In genomic region chr3:195153653-195154052, GRCh38 we compare ENCODE assay signal across 14 cellular contexts.
DNase-seq lines count a peak whose midpoint lies in the region; ATAC-seq, FAIRE-seq and TF ChIP-seq lines count a peak whose summit lies in the region.
"Had no signal": no experiment of that assay in that cellular context is flagged by ENCODE, and none has a peak within 500 bp of the region (broad histone marks: within the 10 kb centered on the region; RNA-seq: fewer than 3 reads in every experiment).

No MANE protein-coding gene starts in this region.

- peaks cover 79% of the 10 kb centered on the region for H3K4me1 Mint-ChIP-seq in GM23338
- H3K4me1 Mint-ChIP-seq in activated T-helper 17 cell treated with anti-CD3 and anti-CD28 coated beads, Interleukin-2, amount 50 U/mL, for 72 hours, result peaks cover 13% of the 10 kb centered on the region
- H3K4me1 Mint-ChIP-seq in stimulated activated effector memory CD8-positive, alpha-beta T cell treated with anti-CD3 and anti-CD28 coated beads, Interleukin-12 subunit alpha, Interleukin-12 subunit beta, amount 100 ng/mL, for 72 hours, result peaks cover 25% of the 10 kb centered on the region

- DNase-seq in GM23338 (ENCODE audit: low spot score) (no peak), HepG2 (ENCODE audit: low spot score) (no peak), H4 (ENCODE audit: low spot score) (no peak)
- no peak for DNase-seq in stimulated activated effector memory CD8-positive, alpha-beta T cell treated with anti-CD3 and anti-CD28 coated beads, Interleukin-12 subunit alpha, Interleukin-12 subunit beta, amount 100 ng/mL, for 72 hours (ENCODE audit: low spot score in 2 of 2)
- no peak for DNase-seq in stimulated activated CD4-positive, alpha-beta T cell treated with anti-CD3 and anti-CD28 coated beads, Interleukin-4, amount 100 ng/mL, for 1 hour
- DNase-seq: activated CD4-positive, alpha-beta memory T cell treated with anti-CD3 and anti-CD28 coated beads for 36 hours; activated naive CD4-positive, alpha-beta T cell treated with anti-CD3 and anti-CD28 coated beads, Interleukin-2, amount 50 U/mL, for 16 hours; COR-L47; naive thymus-derived CD8-positive, alpha-beta T cell; NCI-H1105; stimulated activated CD4-positive, alpha-beta T cell treated with anti-CD3 and anti-CD28 coated beads, Interleukin-1b, Interleukin-23, amount 100 ng/mL, for 48 hours had no signal

- 0 out of 3 replicates have a peak overlapping the region, but pooled peaks have one; percentile 47 for H3K4me3 Mint-ChIP-seq in GM23338
- no peak overlapping the region for H3K4me3 Mint-ChIP-seq in activated T-helper 17 cell treated with anti-CD3 and anti-CD28 coated beads, Interleukin-2, amount 50 U/mL, for 72 hours
- no peak overlapping the region for H3K4me3 Mint-ChIP-seq in stimulated activated effector memory CD8-positive, alpha-beta T cell treated with anti-CD3 and anti-CD28 coated beads, Interleukin-12 subunit alpha, Interleukin-12 subunit beta, amount 100 ng/mL, for 72 hours
- H3K4me3 Mint-ChIP-seq: activated CD4-positive, alpha-beta memory T cell treated with anti-CD3 and anti-CD28 coated beads for 36 hours had no signal

- H3K27ac Mint-ChIP-seq in GM23338, result peak overlapping the region; percentile 72; the same call in 1 of the 2 replicates
- peak overlapping the region; percentile 17 for H3K27ac Mint-ChIP-seq in activated T-helper 17 cell treated with anti-CD3 and anti-CD28 coated beads, Interleukin-2, amount 50 U/mL, for 72 hours
- H3K27ac Mint-ChIP-seq in stimulated activated effector memory CD8-positive, alpha-beta T cell treated with anti-CD3 and anti-CD28 coated beads, Interleukin-12 subunit alpha, Interleukin-12 subunit beta, amount 100 ng/mL, for 72 hours, result peak overlapping the region; percentile 74
- H3K27ac Mint-ChIP-seq: activated CD4-positive, alpha-beta memory T cell treated with anti-CD3 and anti-CD28 coated beads for 36 hours had no signal

- no peaks in the 10 kb centered on the region for H3K9me3 ChIP-seq in HepG2 (ENCODE audit: low read length)

- H3K27ac ChIP-seq in GM23338 (ENCODE audit: low read depth) (no peak overlapping the region), HepG2 (ENCODE audit: extremely low read length, insufficient read depth, low read length) (peak overlapping the region; percentile 82)

- H3K9me3 Mint-ChIP-seq in GM23338, result no peaks in the 10 kb centered on the region
- no peaks in the 10 kb centered on the region for H3K9me3 Mint-ChIP-seq in activated T-helper 17 cell treated with anti-CD3 and anti-CD28 coated beads, Interleukin-2, amount 50 U/mL, for 72 hours
- H3K9me3 Mint-ChIP-seq in stimulated activated effector memory CD8-positive, alpha-beta T cell treated with anti-CD3 and anti-CD28 coated beads, Interleukin-12 subunit alpha, Interleukin-12 subunit beta, amount 100 ng/mL, for 72 hours, result no peaks in the 10 kb centered on the region
- H3K9me3 Mint-ChIP-seq: activated CD4-positive, alpha-beta memory T cell treated with anti-CD3 and anti-CD28 coated beads for 36 hours; naive thymus-derived CD8-positive, alpha-beta T cell had no signal

- in situ Hi-C loops in HepG2 (cut with HindIII; ENCODE audit: extremely low pct_ligation_motif_present, low pct_unique_long_range_greater_than_20kb), result no loop called here

- WGBS in HepG2 (ENCODE audit: low lambda C conversion rate), result 93% methylated on average over 8 of the region's 8 CpGs

- H3K4me2 ChIP-seq in GM23338, result peak overlapping the region; percentile 68
- H3K4me2 ChIP-seq in HepG2 (ENCODE audit: low read depth, low read length), result no peak overlapping the region

- H3K4me1 ChIP-seq in GM23338 (ENCODE audit: insufficient read depth), result peaks cover 68% of the 10 kb centered on the region
- peaks cover 74% of the 10 kb centered on the region for H3K4me1 ChIP-seq in HepG2 (ENCODE audit: insufficient read depth, low read length)

- ATAC-seq in GM23338 (no peak), HepG2 (no peak), GM21529 (IDR thresholded peaks at IDR 0.05; ENCODE audit: unreplicated experiment) (no peak), GM18520 (IDR thresholded peaks at IDR 0.05; ENCODE audit: unreplicated experiment) (no peak)
- ATAC-seq in activated T-helper 17 cell treated with anti-CD3 and anti-CD28 coated beads, Interleukin-2, amount 50 U/mL, for 72 hours (replicated peaks), result no peak
- ATAC-seq in stimulated activated effector memory CD8-positive, alpha-beta T cell treated with anti-CD3 and anti-CD28 coated beads, Interleukin-12 subunit alpha, Interleukin-12 subunit beta, amount 100 ng/mL, for 72 hours, result no peak
- ATAC-seq: naive thymus-derived CD8-positive, alpha-beta T cell had no signal

- no peak for TF ChIP-seq CTCF in GM23338 (conservative IDR thresholded peaks at IDR 0.05; ENCODE audit: low read depth in 2 of 2)
- TF ChIP-seq CTCF in HepG2 (CRISPR knock-in tag; IDR thresholded peaks at IDR 0.05), result no peak

- H3K9ac ChIP-seq in HepG2 (ENCODE audit: insufficient read depth, low read depth, low read length), result no peak overlapping the region

- H3F3A ChIP-seq in GM23338 (replicated peaks; ENCODE audit: low read depth), result no peaks in the 10 kb centered on the region; the same call in 1 of the 2 replicates

- TF ChIP-seq RAD21 in HepG2 (CRISPR knock-in tag; IDR thresholded peaks at IDR 0.05), result no peak

- no peaks in the 10 kb centered on the region for H3K36me3 ChIP-seq in GM23338 (ENCODE audit: insufficient read depth)
- 0 out of 5 replicates have a peak, but pooled peaks cover 2 to 8% of the 10 kb centered on the region in 2 experiments for H3K36me3 ChIP-seq in HepG2 (replicated peaks in 1 of 2; ENCODE audit: control insufficient read depth in 1 of 2, insufficient read depth in 2 of 2, low read length in 2 of 2)

- H2AFZ ChIP-seq in GM23338, result no peak overlapping the region
- no peak overlapping the region for H2AFZ ChIP-seq in HepG2 (ENCODE audit: low read length)

- no peak for FAIRE-seq in HepG2 (lab: Jason Lieb, UNC)

- H3K9me2 ChIP-seq in GM23338 (ENCODE audit: insufficient read depth), result no peaks in the 10 kb centered on the region

- intact Hi-C loops in HepG2 (cut with micrococcal nuclease; ENCODE audit: unreplicated experiment), result no loop called here

- no peaks in the 10 kb centered on the region for H4K20me1 ChIP-seq in GM23338 (replicated peaks; ENCODE audit: insufficient read depth)
- H4K20me1 ChIP-seq in HepG2 (ENCODE audit: insufficient read depth, low read length), result no peaks in the 10 kb centered on the region

- TF ChIP-seq EP300 in HepG2 (IDR thresholded peaks at IDR 0.05; ENCODE audit: low read depth in 2 of 2, low read length in 2 of 2) (no peak), HepG2 (CRISPR knock-in tag; IDR thresholded peaks at IDR 0.05; ENCODE audit: borderline replicate concordance) (no peak)

- H3K36me3 Mint-ChIP-seq in GM23338 (ENCODE audit: low read depth), result peaks cover 4% of the 10 kb centered on the region; the same call in 1 of the 3 replicates
- H3K36me3 Mint-ChIP-seq in activated T-helper 17 cell treated with anti-CD3 and anti-CD28 coated beads, Interleukin-2, amount 50 U/mL, for 72 hours (ENCODE audit: low read depth), result peaks cover 8% of the 10 kb centered on the region
- no peaks in the 10 kb centered on the region for H3K36me3 Mint-ChIP-seq in stimulated activated effector memory CD8-positive, alpha-beta T cell treated with anti-CD3 and anti-CD28 coated beads, Interleukin-12 subunit alpha, Interleukin-12 subunit beta, amount 100 ng/mL, for 72 hours

- H3K4me3 ChIP-seq in GM23338 (no peak overlapping the region), HepG2 (replicated peaks in 1 of 3; ENCODE audit: insufficient read depth in 1 of 3, low read depth in 2 of 3, low read length in 3 of 3) (no peak overlapping the region)

- H3K79me2 ChIP-seq in GM23338 (replicated peaks; ENCODE audit: insufficient read depth) (peaks cover 15% of the 10 kb centered on the region), HepG2 (ENCODE audit: insufficient read depth, low read length) (peaks cover 4% of the 10 kb centered on the region)

- POLR2A ChIA-PET in HepG2 (lab: Yijun Ruan, JAX), result interaction anchor here (1.0 to 1.1 kb wide), 2 partner anchors 34 to 520 kb away, joined by 3 to 4 read pairs; partner anchors contain the start of gene TMEM44

- TF ChIP-seq POLR2A in HepG2 (IDR thresholded peaks at IDR 0.05; ENCODE audit: insufficient read depth in 1 of 2, low read depth in 2 of 2, low read length in 2 of 2), result no peak

- peaks cover 11% of the 10 kb centered on the region for H3K27me3 Mint-ChIP-seq in GM23338 (ENCODE audit: insufficient read depth, low read depth, poor library complexity)
- H3K27me3 Mint-ChIP-seq in activated T-helper 17 cell treated with anti-CD3 and anti-CD28 coated beads, Interleukin-2, amount 50 U/mL, for 72 hours, result no peaks in the 10 kb centered on the region

- no TSS peak for BruUV-seq in HepG2 (replicated peaks; lab: Mats Ljungman, UMichigan)

- CTCF ChIA-PET in HepG2 (lab: Yijun Ruan, JAX; ENCODE audit: low intra/inter-chr PET ratio, low total read pairs), result no interaction called here

- H3K27me3 ChIP-seq in GM23338 (ENCODE audit: insufficient read depth), result no peaks in the 10 kb centered on the region
- H3K27me3 ChIP-seq in HepG2 (ENCODE audit: control insufficient read depth in 1 of 2, insufficient read depth in 2 of 2, low read length in 2 of 2), result no peaks in the 10 kb centered on the region

TF ChIP-seq in GM23338, 12 proteins besides CTCF, POLR2A, EP300 and RAD21 (continues in another document):
- TF ChIP-seq JUNB (IDR thresholded peaks at IDR 0.05; ENCODE audit: unreplicated experiment) (no peak), EZH2phosphoT487 (IDR thresholded peaks at IDR 0.05; ENCODE audit: unreplicated experiment) (no peak), ETS1 (IDR thresholded peaks at IDR 0.05) (no peak)

TF ChIP-seq in HepG2, 621 proteins besides CTCF, POLR2A, EP300 and RAD21 (continues in another document):
- TF ChIP-seq AGO2 (optimal IDR thresholded peaks at IDR 0.05; ENCODE audit: low read depth, low read length) (no peak), HBP1 (CRISPR knock-in tag; IDR thresholded peaks at IDR 0.05; ENCODE audit: low read depth) (no peak), FOXM1 (CRISPR knock-in tag; IDR thresholded peaks at IDR 0.05) (no peak), ZNF562 (CRISPR knock-in tag; IDR thresholded peaks at IDR 0.05; ENCODE audit: borderline replicate concordance) (no peak), ZNF224 (CRISPR knock-in tag; IDR thresholded peaks at IDR 0.05) (no peak), DPF2 (CRISPR knock-in tag; IDR thresholded peaks at IDR 0.05; ENCODE audit: borderline replicate concordance, low read depth) (no peak)

Comparison
In these comparisons a context has a peak if more than half of its experiments do, and no peak if none do; other contexts are left out.
1. H3K27ac Mint-ChIP-seq: peak in every context shown above with its lines; median percentile 74 in stimulated activated effector memory CD8-positive, alpha-beta T cell treated with anti-CD3 and anti-CD28 coated beads, Interleukin-12 subunit alpha, Interleukin-12 subunit beta, amount 100 ng/mL, for 72 hours; 72 in GM23338; 17 in activated T-helper 17 cell treated with anti-CD3 and anti-CD28 coated beads, Interleukin-2, amount 50 U/mL, for 72 hours.